In the genomic region with DNA sequence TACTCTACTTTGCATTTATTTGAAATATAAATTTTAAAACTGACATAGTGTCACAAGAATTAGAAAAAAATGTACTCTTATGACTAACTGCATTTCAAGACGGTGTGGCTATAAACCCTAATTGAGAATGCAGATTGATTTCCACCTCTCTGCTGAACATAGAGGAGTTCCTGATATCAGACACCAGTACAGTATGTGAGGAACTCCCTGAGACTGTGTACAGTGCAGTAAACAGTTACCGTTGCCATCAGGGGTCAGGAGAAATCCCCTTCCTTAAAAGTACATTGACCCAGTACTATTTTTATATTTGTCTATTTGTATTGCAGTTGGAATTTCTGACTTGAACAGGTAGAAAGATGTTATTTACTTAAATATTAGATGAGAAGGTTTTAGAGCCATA, we compare ENCODE assay signal across 28 cellular contexts.
"Had no signal": no experiment of that assay in that cellular context is flagged by ENCODE, and none has a peak within 500 bp of the region (broad histone marks: within the 10 kb centered on the region; RNA-seq: fewer than 3 reads in every experiment).

No MANE protein-coding gene starts in this region.

- H3K4me3 ChIP-seq: coronary artery, dorsolateral prefrontal cortex, neural progenitor cell, right lobe of liver, uterus had no signal

- H3K27me3 ChIP-seq: dorsolateral prefrontal cortex, neural progenitor cell, right lobe of liver, uterus had no signal

- H3K36me3 ChIP-seq: neural progenitor cell, right lobe of liver, uterus had no signal

- H3K4me2 ChIP-seq: neural progenitor cell had no signal

- H3K9me3 ChIP-seq: right lobe of liver, uterus had no signal

- H3K27ac ChIP-seq: coronary artery, dorsolateral prefrontal cortex, neural progenitor cell, parathyroid adenoma, right lobe of liver, uterus had no signal

- DNase-seq: activated CD4-positive, alpha-beta T cell treated with anti-CD3 and anti-CD28 coated beads for 4 hours; activated CD4-positive, alpha-beta T cell treated with anti-CD3 and anti-CD28 coated beads, Interleukin-2, amount 50 U/mL, for 4 hours; activated CD4-positive, CD25-positive, alpha-beta regulatory T cell; activated naive CD4-positive, alpha-beta T cell; activated T-cell treated with anti-CD3 and anti-CD28 coated beads for 4 hours; activated T-cell treated with anti-CD3 and anti-CD28 coated beads, Interleukin-2, amount 50 U/mL, for 72 hours; anterior cingulate cortex; cerebellar nuclear complex; dorsolateral prefrontal cortex; effector memory CD4-positive, alpha-beta T cell; glutamatergic neuron; hippocampal formation; kidney; mammary epithelial cell; naive thymus-derived CD8-positive, alpha-beta T cell; occipital lobe; right lobe of liver; small intestine; stimulated activated CD4-positive, alpha-beta T cell treated with anti-CD3 and anti-CD28 coated beads, Interleukin-4, amount 100 ng/mL, for 24 hours; stimulated activated naive CD8-positive, alpha-beta T cell treated with anti-CD3 and anti-CD28 coated beads, Interleukin-15, amount 100 ng/mL, for 72 hours; substantia nigra; T-helper 1 cell; uterus had no signal

- H3K9ac ChIP-seq: neural progenitor cell, parathyroid adenoma had no signal

- H3K4me1 ChIP-seq: neural progenitor cell, parathyroid adenoma, right lobe of liver, uterus had no signal

- ATAC-seq: activated T-cell treated with anti-CD3 and anti-CD28 coated beads, Interleukin-2, amount 50 U/mL, for 72 hours; left lobe of liver; naive thymus-derived CD8-positive, alpha-beta T cell; right lobe of liver; stimulated activated effector memory CD8-positive, alpha-beta T cell treated with anti-CD3 and anti-CD28 coated beads, Interleukin-12 subunit alpha, Interleukin-12 subunit beta, amount 100 ng/mL, for 72 hours; stimulated activated naive CD8-positive, alpha-beta T cell treated with anti-CD3 and anti-CD28 coated beads, Interleukin-15, amount 100 ng/mL, for 72 hours had no signal

- H2AFZ ChIP-seq: neural progenitor cell, parathyroid adenoma had no signal

- H3K79me2 ChIP-seq: parathyroid adenoma had no signal
